ENCODE assay signal across 9 cellular contexts in the genomic region with DNA sequence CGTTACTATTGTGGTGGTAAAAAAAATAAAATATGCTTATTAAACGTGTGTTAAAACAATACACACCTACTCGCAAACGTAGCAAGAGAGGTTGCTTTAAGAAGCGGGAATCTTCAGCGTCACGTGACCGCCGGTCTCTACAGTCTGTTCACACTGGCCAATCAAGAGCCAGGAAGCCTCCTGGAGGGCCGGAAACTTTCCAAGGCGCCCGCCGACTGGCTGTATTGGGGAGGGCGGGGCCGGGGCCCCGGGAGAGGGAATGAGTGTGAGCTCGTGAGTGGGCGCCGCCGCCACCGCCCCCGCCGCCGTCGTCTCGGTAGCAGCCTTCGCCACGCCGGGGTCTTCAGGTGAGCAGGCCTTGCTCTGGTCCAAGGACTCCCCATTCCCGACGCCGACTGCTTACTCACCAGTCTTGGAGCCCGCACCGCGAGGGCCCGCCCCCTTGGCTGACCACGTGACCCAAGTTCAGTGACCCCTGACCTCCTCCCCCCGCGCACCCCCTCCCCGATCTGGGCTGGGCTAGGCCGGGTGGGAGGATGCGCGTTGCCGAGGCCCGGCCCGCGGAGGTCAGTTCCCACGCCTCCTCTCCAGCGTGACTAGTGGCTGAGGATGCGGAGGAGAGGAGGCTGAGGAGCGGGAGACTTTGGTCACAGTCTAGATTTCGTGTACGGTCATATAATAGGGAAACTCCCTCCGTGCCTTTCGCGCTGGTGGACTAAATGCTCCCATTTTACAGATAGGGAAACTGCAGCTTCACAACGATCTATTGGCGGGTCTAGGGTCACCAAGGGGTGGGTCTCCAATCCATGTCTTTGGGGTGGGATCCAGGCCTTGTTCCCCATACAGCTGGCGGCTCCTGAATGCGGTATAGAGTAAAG. TPM values are rescaled to one million over a fixed set of nuclear protein-coding genes. Genes with fewer than 3 reads are reported as not detected.
DNase-seq lines count a peak whose midpoint lies in the region; ATAC-seq, FAIRE-seq and TF ChIP-seq lines count a peak whose summit lies in the region.
"Had no signal": no experiment of that assay in that cellular context is flagged by ENCODE, and none has a peak within 500 bp of the region (broad histone marks: within the 10 kb centered on the region; RNA-seq: fewer than 3 reads in every experiment).

A gene with protein sequence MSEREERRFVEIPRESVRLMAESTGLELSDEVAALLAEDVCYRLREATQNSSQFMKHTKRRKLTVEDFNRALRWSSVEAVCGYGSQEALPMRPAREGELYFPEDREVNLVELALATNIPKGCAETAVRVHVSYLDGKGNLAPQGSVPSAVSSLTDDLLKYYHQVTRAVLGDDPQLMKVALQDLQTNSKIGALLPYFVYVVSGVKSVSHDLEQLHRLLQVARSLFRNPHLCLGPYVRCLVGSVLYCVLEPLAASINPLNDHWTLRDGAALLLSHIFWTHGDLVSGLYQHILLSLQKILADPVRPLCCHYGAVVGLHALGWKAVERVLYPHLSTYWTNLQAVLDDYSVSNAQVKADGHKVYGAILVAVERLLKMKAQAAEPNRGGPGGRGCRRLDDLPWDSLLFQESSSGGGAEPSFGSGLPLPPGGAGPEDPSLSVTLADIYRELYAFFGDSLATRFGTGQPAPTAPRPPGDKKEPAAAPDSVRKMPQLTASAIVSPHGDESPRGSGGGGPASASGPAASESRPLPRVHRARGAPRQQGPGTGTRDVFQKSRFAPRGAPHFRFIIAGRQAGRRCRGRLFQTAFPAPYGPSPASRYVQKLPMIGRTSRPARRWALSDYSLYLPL (plus strand): TSS at position 253 of the 878 bp plus-strand sequence. CDS start 4,388 bp downstream, outside the sequence.

- no peaks in the 10 kb centered on the region for H3K9me3 ChIP-seq in kidney (ENCODE audit: control insufficient read depth in 1 of 2, low read length in 2 of 2)

- no peak for FAIRE-seq in kidney (lab: Jason Lieb, UNC)
- FAIRE-seq: colon had no signal

- TF ChIP-seq CTCF in AG09309 (IDR thresholded peaks at IDR 0.05; ENCODE audit: control insufficient read depth, insufficient read depth, low read depth, low read length, missing control alignments) (no peak), kidney (IDR thresholded peaks at IDR 0.05; ENCODE audit: borderline replicate concordance, extremely low read depth, insufficient read depth) (no peak)

- H3K4me1 ChIP-seq in kidney (ENCODE audit: control insufficient read depth in 1 of 2, insufficient read depth in 1 of 2, low read depth in 1 of 2, low read length in 2 of 2): peaks cover 7 to 8% of the 10 kb centered on the region in 2 donors

- H3K36me3 ChIP-seq in kidney (ENCODE audit: control insufficient read depth in 1 of 2, insufficient read depth in 2 of 2, low read length in 2 of 2): peaks cover 13 to 15% of the 10 kb centered on the region in 2 donors

- H3K27ac ChIP-seq in kidney (ENCODE audit: low read depth in 2 of 2, low read length in 2 of 2): peak within 1 kb of the TSS; percentile 92 to 99

- H3K4me3 ChIP-seq in AG09309 (ENCODE audit: control insufficient read depth, low read depth, low read length): peak within 1 kb of the TSS; percentile 59
- peak within 1 kb of the TSS; percentile 86 to 87 for H3K4me3 ChIP-seq in kidney (ENCODE audit: low read length in 2 of 2)

- intact Hi-C loops in kidney (cut with DNase I): no loop called here

- H3K9ac ChIP-seq in kidney (ENCODE audit: low read length in 2 of 2): peak within 1 kb of the TSS; percentile 78 to 82

- ATAC-seq in GM19023 (IDR thresholded peaks at IDR 0.05; ENCODE audit: unreplicated experiment): peak; percentile 86
- ATAC-seq in HG03280 (IDR thresholded peaks at IDR 0.05; ENCODE audit: unreplicated experiment): peak; percentile 81

- DNase-seq in AG09309 (ENCODE audit: low read depth) (peak; percentile 70), NCI-H345 treated with DMSO at 0.1 percent for 48 hours (lab: John Stamatoyannopoulos, UW; ENCODE audit: unreplicated experiment) (peak; percentile 94), cerebellar nuclear complex (lab: John Stamatoyannopoulos, UW) (peak; percentile 80 to 98), kidney (peak; percentile 99)
- DNase-seq in activated CD4-positive, CD25-positive, alpha-beta regulatory T cell treated with anti-CD3 and anti-CD28 coated beads, Interleukin-2, amount 50 U/mL, for 72 hours: peak; percentile 98
- peak; percentile 98 for DNase-seq in stimulated activated CD4-positive, alpha-beta T cell treated with anti-CD3 and anti-CD28 coated beads, Interleukin-15, amount 100 ng/mL, for 24 hours

RNA-seq across cellular contexts. Expression of the gene that starts here (rescaled TPM):
- 27.1 TPM for total RNA-seq in kidney
- polyA plus RNA-seq in kidney (ENCODE audit: insufficient read depth, low read depth, low replicate concordance): 19.3 TPM

Comparison
In these comparisons a context has a peak if more than half of its experiments do, and no peak if none do; other contexts are left out.
1. Peak in every context shown above with its lines: DNase-seq, ATAC-seq, H3K4me3 ChIP-seq and H3K27ac ChIP-seq.